2 cellular contexts compared by ENCODE assay signal in genomic region chr20:47033665-47034064, GRCh38.
TF ChIP-seq lines count a peak whose summit lies in the region.

No MANE protein-coding gene starts in this region.

TF ChIP-seq in K562, 482 proteins besides CTCF, POLR2A, EP300 and RAD21 (continued from another document):
- no peak for TF ChIP-seq RNF219 (CRISPR knock-in tag; IDR thresholded peaks at IDR 0.05)

TF ChIP-seq in liver, 16 proteins besides CTCF, POLR2A, EP300 and RAD21 (continued from another document):
- no peak for TF ChIP-seq REST (IDR thresholded peaks at IDR 0.05)
- no peak for TF ChIP-seq NR2F2 (IDR thresholded peaks at IDR 0.05)
